In genomic region chr6:159334068-159334467, GRCh38 we compare ENCODE assay signal across 1 cellular context.
"Had no signal": no experiment of that assay in that cellular context is flagged by ENCODE, and none has a peak within 500 bp of the region (broad histone marks: within the 10 kb centered on the region; RNA-seq: fewer than 3 reads in every experiment).

No MANE protein-coding gene starts in this region.

- H3K4me3 ChIP-seq: MG63 had no signal

- H3K36me3 ChIP-seq: MG63 had no signal
